Comparison of ENCODE assay signal across 1 cellular context in the genomic region with DNA sequence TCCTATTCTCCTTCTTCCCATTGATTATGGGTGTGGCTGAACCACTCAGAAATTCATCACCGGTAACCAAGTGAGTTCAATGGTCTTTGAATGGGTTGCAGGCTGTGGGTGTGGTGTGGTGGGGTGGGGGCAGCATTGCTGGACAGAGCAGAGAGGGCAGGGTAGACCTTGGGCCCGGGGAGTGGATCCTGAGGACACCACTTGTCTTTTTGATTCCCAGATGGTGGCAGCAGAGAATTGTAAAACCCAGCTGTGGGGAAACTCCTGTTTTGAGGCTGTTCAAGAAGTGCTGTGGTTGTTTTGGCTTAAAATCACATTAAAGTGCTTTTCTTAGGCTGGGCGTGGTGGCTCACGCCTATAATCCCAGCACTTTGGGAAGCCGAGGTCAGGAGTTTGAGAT.
TF ChIP-seq lines count a peak whose summit lies in the region.

No MANE protein-coding gene starts in this region.

TF ChIP-seq in GM23338, 12 proteins besides CTCF, POLR2A, EP300 and RAD21 (continued from another document):
- TF ChIP-seq, protein P1, sequence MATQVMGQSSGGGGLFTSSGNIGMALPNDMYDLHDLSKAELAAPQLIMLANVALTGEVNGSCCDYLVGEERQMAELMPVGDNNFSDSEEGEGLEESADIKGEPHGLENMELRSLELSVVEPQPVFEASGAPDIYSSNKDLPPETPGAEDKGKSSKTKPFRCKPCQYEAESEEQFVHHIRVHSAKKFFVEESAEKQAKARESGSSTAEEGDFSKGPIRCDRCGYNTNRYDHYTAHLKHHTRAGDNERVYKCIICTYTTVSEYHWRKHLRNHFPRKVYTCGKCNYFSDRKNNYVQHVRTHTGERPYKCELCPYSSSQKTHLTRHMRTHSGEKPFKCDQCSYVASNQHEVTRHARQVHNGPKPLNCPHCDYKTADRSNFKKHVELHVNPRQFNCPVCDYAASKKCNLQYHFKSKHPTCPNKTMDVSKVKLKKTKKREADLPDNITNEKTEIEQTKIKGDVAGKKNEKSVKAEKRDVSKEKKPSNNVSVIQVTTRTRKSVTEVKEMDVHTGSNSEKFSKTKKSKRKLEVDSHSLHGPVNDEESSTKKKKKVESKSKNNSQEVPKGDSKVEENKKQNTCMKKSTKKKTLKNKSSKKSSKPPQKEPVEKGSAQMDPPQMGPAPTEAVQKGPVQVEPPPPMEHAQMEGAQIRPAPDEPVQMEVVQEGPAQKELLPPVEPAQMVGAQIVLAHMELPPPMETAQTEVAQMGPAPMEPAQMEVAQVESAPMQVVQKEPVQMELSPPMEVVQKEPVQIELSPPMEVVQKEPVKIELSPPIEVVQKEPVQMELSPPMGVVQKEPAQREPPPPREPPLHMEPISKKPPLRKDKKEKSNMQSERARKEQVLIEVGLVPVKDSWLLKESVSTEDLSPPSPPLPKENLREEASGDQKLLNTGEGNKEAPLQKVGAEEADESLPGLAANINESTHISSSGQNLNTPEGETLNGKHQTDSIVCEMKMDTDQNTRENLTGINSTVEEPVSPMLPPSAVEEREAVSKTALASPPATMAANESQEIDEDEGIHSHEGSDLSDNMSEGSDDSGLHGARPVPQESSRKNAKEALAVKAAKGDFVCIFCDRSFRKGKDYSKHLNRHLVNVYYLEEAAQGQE (IDR thresholded peaks at IDR 0.05; ENCODE audit: unreplicated experiment) = no peak
- TF ChIP-seq ETS1 (IDR thresholded peaks at IDR 0.05) (no peak), STAT1 (IDR thresholded peaks at IDR 0.05; ENCODE audit: unreplicated experiment) (no peak), POLR2AphosphoS5 (IDR thresholded peaks at IDR 0.05; ENCODE audit: low read depth) (no peak), ZNF331 (CRISPR knock-in tag; IDR thresholded peaks at IDR 0.05; ENCODE audit: low read depth) (no peak), EZH2phosphoT487 (IDR thresholded peaks at IDR 0.05; ENCODE audit: unreplicated experiment) (no peak), JUNB (IDR thresholded peaks at IDR 0.05; ENCODE audit: unreplicated experiment) (no peak), NANOG (IDR thresholded peaks at IDR 0.05; ENCODE audit: borderline replicate concordance) (no peak)
